In genomic region chr22:24137595-24137994, GRCh38 we compare ENCODE assay signal across 13 cellular contexts. TPM values are rescaled to one million over a fixed set of nuclear protein-coding genes. Genes with fewer than 3 reads are reported as not detected.
DNase-seq lines count a peak whose midpoint lies in the region; ATAC-seq and TF ChIP-seq lines count a peak whose summit lies in the region.
"Had no signal": no experiment of that assay in that cellular context is flagged by ENCODE, and none has a peak within 500 bp of the region (broad histone marks: within the 10 kb centered on the region; RNA-seq: fewer than 3 reads in every experiment).

No MANE protein-coding gene starts in this region.

- no peak overlapping the region for H2AFZ ChIP-seq in GM23248

- H3K36me3 Mint-ChIP-seq in chondrocyte (ENCODE audit: low read depth): peaks cover 13% of the 10 kb centered on the region

- 23 to 32% methylated on average over 2 of the region's 2 CpGs for WGBS in GM23248 (ENCODE audit: low coverage in 1 of 2, low lambda C conversion rate in 2 of 2, missing lambda C conversion rate in 2 of 2), 2 experiments

- ATAC-seq in lower lobe of right lung: no peak
- no peak for ATAC-seq in HG02678 (IDR thresholded peaks at IDR 0.05; ENCODE audit: unreplicated experiment)
- ATAC-seq: activated CD4-positive, CD25-positive, alpha-beta regulatory T cell treated with anti-CD3 and anti-CD28 coated beads, Interleukin-2, amount 50 U/mL, for 24 hours had no signal

- no peak overlapping the region for H3K4me2 ChIP-seq in GM23248 (ENCODE audit: unreplicated experiment)

- H3K27me3 ChIP-seq in GM23248 (replicated peaks; ENCODE audit: insufficient read depth) (no peaks in the 10 kb centered on the region), lower lobe of right lung (ENCODE audit: low read depth) (no peaks in the 10 kb centered on the region)
- H3K27me3 ChIP-seq: adrenal gland, spleen had no signal

- H3K79me2 ChIP-seq in GM23248 (ENCODE audit: insufficient read depth): no peaks in the 10 kb centered on the region

- H3K4me1 Mint-ChIP-seq in chondrocyte (ENCODE audit: low read depth): peaks cover 7% of the 10 kb centered on the region

- no peaks in the 10 kb centered on the region for H3K27me3 Mint-ChIP-seq in chondrocyte (ENCODE audit: low read depth)

- H3K27ac ChIP-seq in GM23248: no peak overlapping the region
- peak overlapping the region; percentile 24 for H3K27ac ChIP-seq in lower lobe of right lung
- H3K27ac ChIP-seq: adrenal gland, spleen had no signal

- H3K9me3 ChIP-seq in GM23248 (ENCODE audit: low read depth) (no peaks in the 10 kb centered on the region), lower lobe of right lung (no peaks in the 10 kb centered on the region)
- H3K9me3 ChIP-seq: adrenal gland, spleen had no signal

- peaks cover 13% of the 10 kb centered on the region; the same call in 1 of the 2 replicates for H3K4me1 ChIP-seq in GM23248 (ENCODE audit: insufficient read depth)
- H3K4me1 ChIP-seq in lower lobe of right lung: peaks cover 49% of the 10 kb centered on the region

- POLR2A ChIA-PET in AG04449 (lab: Yijun Ruan, JAX): no interaction called here

- intact Hi-C loops in lower lobe of right lung (cut with DNase I) (no loop called here), posterior vena cava (cut with DNase I) (no loop called here)

- H3K4me3 ChIP-seq in AG04449 (ENCODE audit: low read depth, low read length) (no peak overlapping the region), GM23248 (no peak overlapping the region), lower lobe of right lung (no peak overlapping the region)
- H3K4me3 ChIP-seq: adrenal gland, spleen had no signal

- H3K9me3 Mint-ChIP-seq in chondrocyte (ENCODE audit: low read depth): no peaks in the 10 kb centered on the region

- DNase-seq in AG04449 (ENCODE audit: low read depth, low spot score): peak; percentile 61
- DNase-seq in GM23248: peak; percentile 90
- no peak for DNase-seq in chondrocyte (ENCODE audit: low spot score)
- no peak for DNase-seq in lower lobe of right lung
- DNase-seq in posterior vena cava (ENCODE audit: low spot score): no peak
- no peak for DNase-seq in mesenteric fat pad (ENCODE audit: low spot score)
- DNase-seq in HUDEP-2 (lab: John Stamatoyannopoulos, UW; ENCODE audit: unreplicated experiment in 76 of 76): no peak
- DNase-seq: activated T-cell treated with anti-CD3 and anti-CD28 coated beads for 4 hours, hypothalamus, spleen had no signal

- H3K9ac ChIP-seq in GM23248: no peak overlapping the region

- H3K36me3 ChIP-seq in GM23248 (ENCODE audit: low read depth): no peaks in the 10 kb centered on the region
- peaks cover 17% of the 10 kb centered on the region for H3K36me3 ChIP-seq in lower lobe of right lung

- H3K27ac Mint-ChIP-seq in chondrocyte (ENCODE audit: unreplicated experiment): peak overlapping the region; percentile 67

- no peak for TF ChIP-seq CTCF in AG04449 (IDR thresholded peaks at IDR 0.05; ENCODE audit: insufficient read depth, low read length, missing control alignments)
- TF ChIP-seq CTCF in chondrocyte (IDR thresholded peaks at IDR 0.05): no peak
- TF ChIP-seq CTCF in lower lobe of right lung (IDR thresholded peaks at IDR 0.05): no peak

- H3K9me2 ChIP-seq in GM23248 (ENCODE audit: insufficient read depth): no peaks in the 10 kb centered on the region

- in situ Hi-C loops in GM23248 (cut with MboI): no loop called here

- H4K20me1 ChIP-seq in GM23248 (ENCODE audit: insufficient read depth): no peaks in the 10 kb centered on the region; the same call in 1 of the 2 replicates

- CTCF ChIA-PET in AG04449 (lab: Yijun Ruan, JAX): interaction anchor here (0.9 to 7.8 kb wide), 3 partner anchors 9 to 37 kb away, joined by 3 to 71 read pairs (median 3); no protein-coding TSS in a partner anchor

- 0 out of 2 replicates have a peak, but pooled peaks cover 9% of the 10 kb centered on the region for H3F3A ChIP-seq in GM23248 (ENCODE audit: insufficient read depth)

- no peak overlapping the region for H3K4me3 Mint-ChIP-seq in chondrocyte (ENCODE audit: unreplicated experiment)

RNA-seq across cellular contexts. Expression of gene SUSD2, which starts 43.7 kb away (rescaled TPM):
- total RNA-seq in GM23248 (2014; rRNA removed; shearing (Covaris generic)): under 0.01 TPM in 1 of 2 replicates, not detected in the other
- polyA plus RNA-seq in GM23248 (2016; fragmentation: Nextera tagmentation; extraction: Ambion mirVana): 0.24 and 0.28 TPM in 2 replicates
- total RNA-seq in chondrocyte (0.34 to 1.00 TPM (median 0.65 TPM) in 3 replicates), lower lobe of right lung (200 TPM), posterior vena cava (10 to 100 TPM; 11.9 to 29.5 TPM), mesenteric fat pad (5.9 TPM)

Comparison
In these comparisons a context has a peak if more than half of its experiments do, and no peak if none do; other contexts are left out.
1. DNase-seq: peak in AG04449 (single experiment) and GM23248 (single experiment); none in chondrocyte (single experiment), lower lobe of right lung (single experiment), posterior vena cava (single experiment), mesenteric fat pad (single experiment) and HUDEP-2 (0 of 76).